In the genomic region with DNA sequence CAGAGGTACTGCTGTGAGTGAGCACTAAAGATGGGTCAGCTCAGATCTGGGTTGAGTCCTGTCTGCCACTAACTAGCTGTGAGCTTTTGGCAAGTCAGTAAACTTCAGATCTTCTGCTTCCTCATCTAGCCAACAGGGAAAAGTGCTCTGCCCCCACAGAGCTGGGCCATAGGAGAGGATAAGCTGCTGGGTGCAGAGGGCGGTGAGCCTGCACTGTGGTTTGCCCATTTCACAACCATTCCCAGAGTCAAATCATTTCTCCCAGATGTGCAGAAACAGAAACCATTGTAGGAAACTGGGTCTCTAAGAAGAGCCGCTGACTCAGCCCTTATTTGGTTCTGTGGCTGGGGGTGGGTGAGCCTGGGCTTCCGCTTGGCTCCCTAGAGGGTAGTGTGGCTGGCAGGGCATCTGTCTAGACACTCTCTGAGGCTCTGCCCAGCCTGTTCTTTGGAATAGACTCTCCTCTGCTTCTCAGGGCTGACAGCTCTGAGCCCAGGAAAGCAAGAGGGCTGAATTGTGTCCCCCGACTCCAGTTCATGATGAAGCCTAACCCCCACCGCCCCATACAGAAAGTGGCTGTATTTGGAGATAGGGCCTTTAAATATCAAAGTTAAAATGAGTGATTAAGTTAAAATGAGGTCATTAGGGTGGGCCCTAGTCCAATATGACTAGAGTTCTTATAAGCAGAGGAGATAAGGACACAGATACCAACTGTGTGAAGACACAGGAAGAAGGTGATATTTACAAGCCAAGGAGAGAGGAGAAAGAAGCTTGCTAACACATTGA, we compare ENCODE assay signal across 9 cellular contexts. TPM values are rescaled to one million over a fixed set of nuclear protein-coding genes. Genes with fewer than 3 reads are reported as not detected.
DNase-seq lines count a peak whose midpoint lies in the region; ATAC-seq and TF ChIP-seq lines count a peak whose summit lies in the region.
"Had no signal": no experiment of that assay in that cellular context is flagged by ENCODE, and none has a peak within 500 bp of the region (broad histone marks: within the 10 kb centered on the region; RNA-seq: fewer than 3 reads in every experiment).

No MANE protein-coding gene starts in this region.

- H3K4me3 Mint-ChIP-seq in osteocyte (ENCODE audit: unreplicated experiment) = peak overlapping the region; percentile 11

- H2AFZ ChIP-seq in OCI-LY3 (ENCODE audit: low read depth, low read length) = peak overlapping the region; percentile 10; the same call in 1 of the 2 replicates

- no peaks in the 10 kb centered on the region for H3K36me3 Mint-ChIP-seq in osteocyte (ENCODE audit: unreplicated experiment)

- peak overlapping the region; percentile 29; the same call in 1 of the 2 replicates for H3K9ac ChIP-seq in OCI-LY3 (ENCODE audit: low read length)

- peaks cover 5% of the 10 kb centered on the region for H3K9me3 Mint-ChIP-seq in osteocyte (ENCODE audit: unreplicated experiment)

- peaks cover 7% of the 10 kb centered on the region for H3K27me3 Mint-ChIP-seq in osteocyte (ENCODE audit: unreplicated experiment)

- peak; percentile 33 to 57 (median 42) for DNase-seq in stimulated activated CD4-positive, alpha-beta T cell treated with anti-CD3 and anti-CD28 coated beads, Interleukin-12 subunit alpha, Interleukin-12 subunit beta, amount 100 ng/mL, for 48 hours (ENCODE audit: low read depth in 2 of 3, low spot score in 1 of 3)
- DNase-seq in stimulated activated CD4-positive, alpha-beta T cell treated with anti-CD3 and anti-CD28 coated beads, Interleukin-4, amount 100 ng/mL, for 24 hours = no peak
- peak; percentile 76 for DNase-seq in coronary artery (ENCODE audit: low spot score)
- peak; percentile 84 for DNase-seq in osteocyte (ENCODE audit: extremely low spot score, unreplicated experiment)
- DNase-seq in NCI-H2196 (lab: John Stamatoyannopoulos, UW; ENCODE audit: unreplicated experiment) = no peak
- DNase-seq in NCI-H2081 (lab: John Stamatoyannopoulos, UW) = no peak

- peak overlapping the region; percentile 69 for H3K27ac Mint-ChIP-seq in osteocyte (ENCODE audit: unreplicated experiment)

- H3K4me3 ChIP-seq in OCI-LY3 (ENCODE audit: low read length) (peak overlapping the region; percentile 51), coronary artery (peak overlapping the region; percentile 32)
- H3K4me3 ChIP-seq: cardiac muscle cell had no signal

- H3K4me1 ChIP-seq in OCI-LY3 (ENCODE audit: low read length) = peaks cover 26% of the 10 kb centered on the region

- peaks cover 63% of the 10 kb centered on the region for H3K27me3 ChIP-seq in OCI-LY3 (ENCODE audit: low read depth, low read length)

- H4K20me1 ChIP-seq in OCI-LY3 (ENCODE audit: insufficient read depth, low read length) = no peaks in the 10 kb centered on the region

- TF ChIP-seq CTCF in OCI-LY3 (IDR thresholded peaks at IDR 0.05; ENCODE audit: low read depth, low read length) (no peak), coronary artery (IDR thresholded peaks at IDR 0.05) (no peak), osteocyte (IDR thresholded peaks at IDR 0.05) (no peak)

- H3K79me2 ChIP-seq in OCI-LY3 (ENCODE audit: low read length) = no peaks in the 10 kb centered on the region

- H3K4me1 Mint-ChIP-seq in osteocyte (ENCODE audit: unreplicated experiment) = peaks cover 31% of the 10 kb centered on the region

- peak; percentile 85 for ATAC-seq in HG02885 (IDR thresholded peaks at IDR 0.05; ENCODE audit: poor library complexity, unreplicated experiment)

- peak overlapping the region; percentile 75 for H3K4me2 ChIP-seq in OCI-LY3 (ENCODE audit: low read length)

- H3K9me3 ChIP-seq in OCI-LY3 (ENCODE audit: insufficient read depth, low read length) = no peaks in the 10 kb centered on the region

- H3K36me3 ChIP-seq in OCI-LY3 (replicated peaks; ENCODE audit: low read depth, low read length) = no peaks in the 10 kb centered on the region
- H3K36me3 ChIP-seq: cardiac muscle cell had no signal

- no peak overlapping the region for H3K27ac ChIP-seq in OCI-LY3 (ENCODE audit: low read length)
- H3K27ac ChIP-seq in coronary artery = peak overlapping the region; percentile 57 to 70
- H3K27ac ChIP-seq: cardiac muscle cell had no signal

RNA-seq across cellular contexts. Expression of a gene that starts 29.5 kb away (rescaled TPM):
- total RNA-seq in osteocyte = 0.64 and 1.1 TPM in 2 replicates

RNA-seq across cellular contexts. Expression of a gene that starts 50.3 kb away (rescaled TPM):
- total RNA-seq in osteocyte = not detected in 2 replicates
- total RNA-seq: cardiac muscle cell had no signal

Comparison
In these comparisons a context has a peak if more than half of its experiments do, and no peak if none do; other contexts are left out.
1. DNase-seq: peak in stimulated activated CD4-positive, alpha-beta T cell treated with anti-CD3 and anti-CD28 coated beads, Interleukin-12 subunit alpha, Interleukin-12 subunit beta, amount 100 ng/mL, for 48 hours (3 of 3), coronary artery (single experiment) and osteocyte (single experiment); none in stimulated activated CD4-positive, alpha-beta T cell treated with anti-CD3 and anti-CD28 coated beads, Interleukin-4, amount 100 ng/mL, for 24 hours (single experiment), NCI-H2196 (single experiment) and NCI-H2081 (0 of 2).